ENCODE assay signal across 25 cellular contexts in genomic region chr7:107212719-107213118, GRCh38. TPM values are rescaled to one million over a fixed set of nuclear protein-coding genes. Genes with fewer than 3 reads are reported as not detected.
A peak's percentile ranks its signal among the peaks of the same experiment; 100 is the strongest.
DNase-seq lines count a peak whose midpoint lies in the region; ATAC-seq, FAIRE-seq and TF ChIP-seq lines count a peak whose summit lies in the region.
"Had no signal": no experiment of that assay in that cellular context is flagged by ENCODE, and none has a peak within 500 bp of the region (broad histone marks: within the 10 kb centered on the region; RNA-seq: fewer than 3 reads in every experiment).

No MANE protein-coding gene starts in this region.

- FAIRE-seq in GM12891 (lab: Jason Lieb, UNC), result peak; percentile 28
- FAIRE-seq: A204.1, D721Med, HepG2, K562 had no signal

- peaks cover 44% of the 10 kb centered on the region for H3K36me3 Mint-ChIP-seq in activated CD8-positive, alpha-beta T cell treated with anti-CD3 and anti-CD28 coated beads for 36 hours (ENCODE audit: low read depth)
- H3K36me3 Mint-ChIP-seq in activated CD8-positive, alpha-beta T cell treated with anti-CD3 and anti-CD28 coated beads, Interleukin-2, amount 10 ng/mL, durations not matched to agents 7 days and 5 days (ENCODE audit: low read depth), result peaks cover 18% of the 10 kb centered on the region
- H3K36me3 Mint-ChIP-seq in dendritic cell treated with granulocyte-macrophage colony-stimulating factor and Interleukin-4, amounts not matched to agents 40 ng/mL and 50 ng/mL, for 4 days (ENCODE audit: low read depth), result peaks cover 61% of the 10 kb centered on the region

- peaks cover 12% of the 10 kb centered on the region for H3K9me3 Mint-ChIP-seq in activated CD8-positive, alpha-beta T cell treated with anti-CD3 and anti-CD28 coated beads for 36 hours
- peaks cover 9% of the 10 kb centered on the region for H3K9me3 Mint-ChIP-seq in activated CD8-positive, alpha-beta T cell treated with anti-CD3 and anti-CD28 coated beads, Interleukin-2, amount 10 ng/mL, durations not matched to agents 7 days and 5 days (ENCODE audit: insufficient read depth)
- peaks cover 9% of the 10 kb centered on the region for H3K9me3 Mint-ChIP-seq in dendritic cell treated with granulocyte-macrophage colony-stimulating factor and Interleukin-4, amounts not matched to agents 40 ng/mL and 50 ng/mL, for 4 days

- CTCF ChIA-PET in activated CD8-positive, alpha-beta T cell treated with anti-CD3 and anti-CD28 coated beads for 36 hours (lab: Charles Lee), result interaction anchor here (0.6 to 1.4 kb wide), 5 partner anchors 9 to 656 kb away, joined by 3 to 4 read pairs (median 3); no protein-coding TSS in a partner anchor
- CTCF ChIA-PET in activated CD8-positive, alpha-beta T cell treated with anti-CD3 and anti-CD28 coated beads, Interleukin-2, amount 10 ng/mL, durations not matched to agents 7 days and 5 days (lab: Charles Lee), result no interaction called here

- H3K27me3 Mint-ChIP-seq in activated CD8-positive, alpha-beta T cell treated with anti-CD3 and anti-CD28 coated beads for 36 hours, result no peaks in the 10 kb centered on the region
- H3K27me3 Mint-ChIP-seq in activated CD8-positive, alpha-beta T cell treated with anti-CD3 and anti-CD28 coated beads, Interleukin-2, amount 10 ng/mL, durations not matched to agents 7 days and 5 days (ENCODE audit: low read depth), result no peaks in the 10 kb centered on the region
- no peaks in the 10 kb centered on the region for H3K27me3 Mint-ChIP-seq in dendritic cell treated with granulocyte-macrophage colony-stimulating factor and Interleukin-4, amounts not matched to agents 40 ng/mL and 50 ng/mL, for 4 days

- intact Hi-C loops in activated CD8-positive, alpha-beta T cell treated with anti-CD3 and anti-CD28 coated beads for 36 hours (cut with micrococcal nuclease), result no loop called here
- intact Hi-C loops in dendritic cell treated with granulocyte-macrophage colony-stimulating factor and Interleukin-4, amounts not matched to agents 40 ng/mL and 50 ng/mL, for 4 days (cut with micrococcal nuclease), result no loop called here
- intact Hi-C loops in mucosa of descending colon (cut with DNase I, micrococcal nuclease), result no loop called here

- H3K4me1 Mint-ChIP-seq in activated CD8-positive, alpha-beta T cell treated with anti-CD3 and anti-CD28 coated beads for 36 hours (ENCODE audit: low read depth), result peaks cover 7% of the 10 kb centered on the region
- H3K4me1 Mint-ChIP-seq in activated CD8-positive, alpha-beta T cell treated with anti-CD3 and anti-CD28 coated beads, Interleukin-2, amount 10 ng/mL, durations not matched to agents 7 days and 5 days (ENCODE audit: low read depth), result no peaks in the 10 kb centered on the region
- H3K4me1 Mint-ChIP-seq in dendritic cell treated with granulocyte-macrophage colony-stimulating factor and Interleukin-4, amounts not matched to agents 40 ng/mL and 50 ng/mL, for 4 days (ENCODE audit: low read depth), result peaks cover 13% of the 10 kb centered on the region

- POLR2A ChIA-PET in activated CD8-positive, alpha-beta T cell treated with anti-CD3 and anti-CD28 coated beads for 36 hours (lab: Charles Lee), result no interaction called here
- POLR2A ChIA-PET in activated CD8-positive, alpha-beta T cell treated with anti-CD3 and anti-CD28 coated beads, Interleukin-2, amount 10 ng/mL, durations not matched to agents 7 days and 5 days (lab: Charles Lee), result no interaction called here

- H3K36me3 ChIP-seq in mucosa of descending colon (ENCODE audit: low read depth), result no peaks in the 10 kb centered on the region
- H3K36me3 ChIP-seq: MG63 had no signal

- H3K4me3 Mint-ChIP-seq in activated CD8-positive, alpha-beta T cell treated with anti-CD3 and anti-CD28 coated beads for 36 hours, result no peak overlapping the region
- no peak overlapping the region for H3K4me3 Mint-ChIP-seq in activated CD8-positive, alpha-beta T cell treated with anti-CD3 and anti-CD28 coated beads, Interleukin-2, amount 10 ng/mL, durations not matched to agents 7 days and 5 days
- no peak overlapping the region for H3K4me3 Mint-ChIP-seq in dendritic cell treated with granulocyte-macrophage colony-stimulating factor and Interleukin-4, amounts not matched to agents 40 ng/mL and 50 ng/mL, for 4 days

- no peak for ATAC-seq in activated CD8-positive, alpha-beta T cell treated with anti-CD3 and anti-CD28 coated beads for 36 hours
- ATAC-seq in activated CD8-positive, alpha-beta T cell treated with anti-CD3 and anti-CD28 coated beads, Interleukin-2, amount 10 ng/mL, durations not matched to agents 7 days and 5 days, result no peak
- ATAC-seq in HG03039 (IDR thresholded peaks at IDR 0.05; ENCODE audit: unreplicated experiment) (no peak), HG03196 (IDR thresholded peaks at IDR 0.05; ENCODE audit: unreplicated experiment) (no peak), mucosa of descending colon (no peak)
- ATAC-seq: HCT116 had no signal

- no peaks in the 10 kb centered on the region for H3K4me1 ChIP-seq in mucosa of descending colon (ENCODE audit: low read depth)

- no peaks in the 10 kb centered on the region for H3K9me3 ChIP-seq in mucosa of descending colon
- H3K9me3 ChIP-seq: MG63 had no signal

- H3K27ac Mint-ChIP-seq in activated CD8-positive, alpha-beta T cell treated with anti-CD3 and anti-CD28 coated beads for 36 hours, result peak overlapping the region; percentile 14
- H3K27ac Mint-ChIP-seq in activated CD8-positive, alpha-beta T cell treated with anti-CD3 and anti-CD28 coated beads, Interleukin-2, amount 10 ng/mL, durations not matched to agents 7 days and 5 days, result no peak overlapping the region
- H3K27ac Mint-ChIP-seq in dendritic cell treated with granulocyte-macrophage colony-stimulating factor and Interleukin-4, amounts not matched to agents 40 ng/mL and 50 ng/mL, for 4 days, result peak overlapping the region; percentile 56

- no peak for TF ChIP-seq CTCF in activated CD8-positive, alpha-beta T cell treated with anti-CD3 and anti-CD28 coated beads for 36 hours (IDR thresholded peaks at IDR 0.05)
- TF ChIP-seq CTCF in mucosa of descending colon (IDR thresholded peaks at IDR 0.05), result no peak

- DNase-seq in activated CD8-positive, alpha-beta T cell treated with anti-CD3 and anti-CD28 coated beads for 36 hours, result no peak
- no peak for DNase-seq in activated CD8-positive, alpha-beta T cell treated with anti-CD3 and anti-CD28 coated beads, Interleukin-2, amount 10 ng/mL, durations not matched to agents 7 days and 5 days
- DNase-seq in GM12891 (ENCODE audit: insufficient read length, low spot score), result no peak
- DNase-seq in MV-4-11 (lab: John Stamatoyannopoulos, UW), result peak; percentile 58
- no peak for DNase-seq in mucosa of descending colon
- DNase-seq: DMS53, EL, GF-D8, GOT3, MG63, NCI-H1105 treated with DMSO at 0.1 percent for 48 hours, NCI-H1694, NCI-H2081, NCI-H2171 treated with DMSO at 0.1 percent for 48 hours, NCI-H524 treated with DMSO at 0.1 percent for 48 hours, NCI-H82, OCI-M1 had no signal

- H3K4me3 ChIP-seq in mucosa of descending colon, result no peak overlapping the region
- H3K4me3 ChIP-seq: K562, MG63 had no signal

- no peak for TF ChIP-seq POLR2A in GM12891 (IDR thresholded peaks at IDR 0.05; ENCODE audit: low read depth, low read length)

TF ChIP-seq in GM12891, 5 proteins besides CTCF, POLR2A, EP300 and RAD21:
- no peak for TF ChIP-seq TAF1 (IDR thresholded peaks at IDR 0.05; ENCODE audit: low read depth, low read length)
- TF ChIP-seq POLR2AphosphoS5 (IDR thresholded peaks at IDR 0.05; ENCODE audit: low read depth, low read length), result no peak
- no peak for TF ChIP-seq POU2F2 (IDR thresholded peaks at IDR 0.05; ENCODE audit: low read depth, low read length)
- TF ChIP-seq SPI1 (IDR thresholded peaks at IDR 0.05; ENCODE audit: low read depth, low read length), result peak; percentile 87
- no peak for TF ChIP-seq PAX5 (IDR thresholded peaks at IDR 0.05; ENCODE audit: insufficient read depth, low read length, severe bottlenecking)

RNA-seq across cellular contexts. Expression of gene HBP1, which starts 43.9 kb away (rescaled TPM):
- 10 to 100 TPM; 23.8 to 30.5 TPM for total RNA-seq in activated CD8-positive, alpha-beta T cell treated with anti-CD3 and anti-CD28 coated beads for 36 hours
- 10 to 100 TPM; 17.2 to 17.3 TPM for total RNA-seq in activated CD8-positive, alpha-beta T cell treated with anti-CD3 and anti-CD28 coated beads, Interleukin-2, amount 10 ng/mL, durations not matched to agents 7 days and 5 days
- 9.1 TPM for polyA plus RNA-seq in GM12891 (2012; ENCODE audit: low read depth, missing spikeins)
- 10 to 100 TPM; 41.2 to 81.5 (median 71.4) TPM for total RNA-seq in mucosa of descending colon
